ENCODE assay signal across 12 cellular contexts in the genomic region with DNA sequence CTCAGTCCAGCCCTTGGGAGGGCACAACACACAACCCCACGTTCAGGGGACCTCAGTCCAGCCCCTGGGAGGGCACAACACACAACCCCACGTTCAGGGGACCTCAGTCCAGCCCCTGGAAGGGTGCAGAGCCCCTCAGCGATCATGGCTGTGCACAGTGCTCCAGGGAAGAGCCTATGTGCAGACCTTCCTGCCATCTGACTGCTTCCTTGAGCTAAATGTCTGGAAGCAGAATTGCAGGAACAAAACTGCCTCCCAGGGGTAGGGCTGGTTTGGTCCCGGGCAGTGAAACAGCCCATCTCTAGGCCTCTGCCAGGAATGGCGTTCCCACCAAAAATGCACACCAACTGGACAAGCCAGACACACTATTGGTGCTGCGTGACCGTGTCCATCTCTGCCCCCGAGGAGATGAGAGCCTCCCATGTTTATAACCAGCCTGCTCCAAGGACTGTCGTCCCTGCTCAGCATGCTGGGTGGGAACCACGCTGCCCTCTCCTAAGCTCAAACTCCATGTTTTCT. TPM values are rescaled to one million over a fixed set of nuclear protein-coding genes. Genes with fewer than 3 reads are reported as not detected.
DNase-seq lines count a peak whose midpoint lies in the region; ATAC-seq and TF ChIP-seq lines count a peak whose summit lies in the region.
"Had no signal": no experiment of that assay in that cellular context is flagged by ENCODE, and none has a peak within 500 bp of the region (broad histone marks: within the 10 kb centered on the region; RNA-seq: fewer than 3 reads in every experiment).

No MANE protein-coding gene starts in this region.

- H3K27ac Mint-ChIP-seq in activated CD8-positive, alpha-beta T cell treated with anti-CD3 and anti-CD28 coated beads for 36 hours = peak overlapping the region; percentile 76
- H3K27ac Mint-ChIP-seq in natural killer cell treated with Interleukin-12 subunit alpha and Interleukin-12 subunit beta and Interleukin-15 and Interleukin-18, amount 100 ng/mL, for 72 hours = peak overlapping the region; percentile 90 to 99

- WGBS in prostate gland = 82% methylated on average over 9 of the region's 10 CpGs

- CTCF ChIA-PET in activated CD8-positive, alpha-beta T cell treated with anti-CD3 and anti-CD28 coated beads for 36 hours (lab: Charles Lee) = no interaction called here

- no peaks in the 10 kb centered on the region for H3K27me3 ChIP-seq in prostate gland (replicated peaks; ENCODE audit: insufficient read depth)

- H3K4me3 ChIP-seq in prostate gland = no peak overlapping the region

- no peaks in the 10 kb centered on the region for H3K9me3 Mint-ChIP-seq in activated CD8-positive, alpha-beta T cell treated with anti-CD3 and anti-CD28 coated beads for 36 hours
- no peaks in the 10 kb centered on the region for H3K9me3 Mint-ChIP-seq in natural killer cell treated with Interleukin-12 subunit alpha and Interleukin-12 subunit beta and Interleukin-15 and Interleukin-18, amount 100 ng/mL, for 72 hours

- in situ Hi-C loops in KBM-7 (cut with MboI; ENCODE audit: low pct_unique_long_range_greater_than_20kb, low sequenced_read_pairs) = no loop called here

- peaks cover 67% of the 10 kb centered on the region for H3K36me3 Mint-ChIP-seq in activated CD8-positive, alpha-beta T cell treated with anti-CD3 and anti-CD28 coated beads for 36 hours (ENCODE audit: low read depth)
- peaks cover 7% of the 10 kb centered on the region for H3K36me3 Mint-ChIP-seq in natural killer cell treated with Interleukin-12 subunit alpha and Interleukin-12 subunit beta and Interleukin-15 and Interleukin-18, amount 100 ng/mL, for 72 hours

- POLR2A ChIA-PET in activated CD8-positive, alpha-beta T cell treated with anti-CD3 and anti-CD28 coated beads for 36 hours (lab: Charles Lee) = interaction anchor here (1.3 kb wide), 1 partner anchor 33 kb away, joined by 3 read pairs; no protein-coding TSS in a partner anchor

- TF ChIP-seq CTCF in activated CD8-positive, alpha-beta T cell treated with anti-CD3 and anti-CD28 coated beads for 36 hours (IDR thresholded peaks at IDR 0.05) = no peak
- no peak for TF ChIP-seq CTCF in prostate gland (IDR thresholded peaks at IDR 0.05)

- no peak overlapping the region for H3K27ac ChIP-seq in prostate gland

- ATAC-seq in GM18873 (IDR thresholded peaks at IDR 0.05; ENCODE audit: low FRiP score, unreplicated experiment) = peak; percentile 3
- peak; percentile 7 for ATAC-seq in HG02798 (IDR thresholded peaks at IDR 0.05; ENCODE audit: poor library complexity, unreplicated experiment)
- no peak for ATAC-seq in activated CD8-positive, alpha-beta T cell treated with anti-CD3 and anti-CD28 coated beads for 36 hours
- peak in 1 of 2 donors; percentile 3 for ATAC-seq in natural killer cell treated with Interleukin-12 subunit alpha and Interleukin-12 subunit beta and Interleukin-15 and Interleukin-18, amount 100 ng/mL, for 72 hours
- ATAC-seq in HG02610 (IDR thresholded peaks at IDR 0.05; ENCODE audit: unreplicated experiment) = no peak

- no peaks in the 10 kb centered on the region for H3K9me3 ChIP-seq in prostate gland
- H3K9me3 ChIP-seq: SK-N-SH had no signal

- no peak for DNase-seq in activated CD8-positive, alpha-beta T cell treated with anti-CD3 and anti-CD28 coated beads for 36 hours
- no peak for DNase-seq in natural killer cell treated with Interleukin-12 subunit alpha and Interleukin-12 subunit beta and Interleukin-15 and Interleukin-18, amount 100 ng/mL, for 72 hours (ENCODE audit: low spot score)
- DNase-seq in prostate gland (ENCODE audit: low spot score) = no peak
- no peak for DNase-seq in KBM-7
- DNase-seq in hepatic stellate cell (ENCODE audit: low spot score) = no peak
- DNase-seq: Kasumi-1; mammary epithelial cell; SK-N-SH; stimulated activated naive CD4-positive, alpha-beta T cell treated with Interleukin-2 at 50 U/mL for 16 hours had no signal

- H3K4me1 ChIP-seq in prostate gland (replicated peaks) = no peaks in the 10 kb centered on the region

- H3K36me3 ChIP-seq in prostate gland = no peaks in the 10 kb centered on the region

- no peak for TF ChIP-seq POLR2A in prostate gland (IDR thresholded peaks at IDR 0.05)

- no peak overlapping the region for H3K4me3 Mint-ChIP-seq in activated CD8-positive, alpha-beta T cell treated with anti-CD3 and anti-CD28 coated beads for 36 hours
- H3K4me3 Mint-ChIP-seq in natural killer cell treated with Interleukin-12 subunit alpha and Interleukin-12 subunit beta and Interleukin-15 and Interleukin-18, amount 100 ng/mL, for 72 hours = peak overlapping the region; percentile 88

- H3K4me1 Mint-ChIP-seq in activated CD8-positive, alpha-beta T cell treated with anti-CD3 and anti-CD28 coated beads for 36 hours (ENCODE audit: low read depth) = peaks cover 39% of the 10 kb centered on the region
- peaks cover 35 to 37% of the 10 kb centered on the region in 2 donors for H3K4me1 Mint-ChIP-seq in natural killer cell treated with Interleukin-12 subunit alpha and Interleukin-12 subunit beta and Interleukin-15 and Interleukin-18, amount 100 ng/mL, for 72 hours (ENCODE audit: low read depth in 2 of 2)

- no peaks in the 10 kb centered on the region for H3K27me3 Mint-ChIP-seq in activated CD8-positive, alpha-beta T cell treated with anti-CD3 and anti-CD28 coated beads for 36 hours
- no peaks in the 10 kb centered on the region for H3K27me3 Mint-ChIP-seq in natural killer cell treated with Interleukin-12 subunit alpha and Interleukin-12 subunit beta and Interleukin-15 and Interleukin-18, amount 100 ng/mL, for 72 hours

- intact Hi-C loops in activated CD8-positive, alpha-beta T cell treated with anti-CD3 and anti-CD28 coated beads for 36 hours (cut with micrococcal nuclease) = no loop called here
- intact Hi-C loops in prostate gland (cut with DNase I) = no loop called here

RNA-seq across cellular contexts. Expression of gene ZNF276, which starts 44.0 kb away (rescaled TPM):
- 10 to 100 TPM; 24.6 to 27.9 TPM for total RNA-seq in activated CD8-positive, alpha-beta T cell treated with anti-CD3 and anti-CD28 coated beads for 36 hours
- 10 to 100 TPM; 36.0 to 72.1 TPM for total RNA-seq in natural killer cell treated with Interleukin-12 subunit alpha and Interleukin-12 subunit beta and Interleukin-15 and Interleukin-18, amount 100 ng/mL, for 72 hours
- total RNA-seq in prostate gland = 10 to 100 TPM; 18.4 to 46.1 TPM

RNA-seq across cellular contexts. Expression of gene VPS9D1, which starts 44.7 kb away (rescaled TPM):
- total RNA-seq in activated CD8-positive, alpha-beta T cell treated with anti-CD3 and anti-CD28 coated beads for 36 hours = 1 to 10 TPM; 1.5 to 1.6 TPM
- 10 to 100 TPM in 1 of 2 donors, 1 to 10 TPM in 1; 9.0 to 11.0 TPM for total RNA-seq in natural killer cell treated with Interleukin-12 subunit alpha and Interleukin-12 subunit beta and Interleukin-15 and Interleukin-18, amount 100 ng/mL, for 72 hours
- total RNA-seq in prostate gland = 10 to 100 TPM in 1 of 2 donors, 1 to 10 TPM in 1; 8.5 to 16.0 TPM

RNA-seq across cellular contexts. Expression of gene FANCA, which starts 51.1 kb away (rescaled TPM):
- total RNA-seq in activated CD8-positive, alpha-beta T cell treated with anti-CD3 and anti-CD28 coated beads for 36 hours = 100 to 1,000 TPM in 1 of 2 experiments, 10 to 100 TPM in 1; 95.5 to 100 TPM
- total RNA-seq in natural killer cell treated with Interleukin-12 subunit alpha and Interleukin-12 subunit beta and Interleukin-15 and Interleukin-18, amount 100 ng/mL, for 72 hours = 100 to 1,000 TPM in 1 of 2 donors, 10 to 100 TPM in 1; 77.5 to 364 TPM
- 10 to 100 TPM; 10.1 to 35.6 TPM for total RNA-seq in prostate gland

Comparison
In these comparisons a context has a peak if more than half of its experiments do, and no peak if none do; other contexts are left out.
1. ATAC-seq: peak in GM18873 (single experiment) and HG02798 (single experiment); none in activated CD8-positive, alpha-beta T cell treated with anti-CD3 and anti-CD28 coated beads for 36 hours (single experiment) and HG02610 (single experiment).